In genomic region chr2:119385465-119385864, GRCh38 we compare ENCODE assay signal across 20 cellular contexts. TPM values are rescaled to one million over a fixed set of nuclear protein-coding genes. Genes with fewer than 3 reads are reported as not detected.
"Had no signal": no experiment of that assay in that cellular context is flagged by ENCODE, and none has a peak within 500 bp of the region (broad histone marks: within the 10 kb centered on the region; RNA-seq: fewer than 3 reads in every experiment).

No MANE protein-coding gene starts in this region.

- H3K4me1 ChIP-seq: SJSA1 had no signal

- H3K27ac ChIP-seq: PC-9, Peyer's patch, SJSA1, SK-N-MC had no signal

- H3K27me3 ChIP-seq: Peyer's patch, SJSA1 had no signal

- H3K4me3 ChIP-seq: PC-9, Peyer's patch, SJSA1, SK-N-MC had no signal

- H3K4me2 ChIP-seq: PC-9 had no signal

- DNase-seq: KBM-7, NCI-H1092, NCI-H1105 treated with DMSO at 0.1 percent for 48 hours, NCI-H1417 treated with DMSO at 0.1 percent for 48 hours, NCI-H1694 treated with DMSO at 0.1 percent for 48 hours, NCI-H1930, NCI-H2107, NCI-H2227 treated with DMSO at 0.1 percent for 48 hours, NCI-H526 treated with DMSO at 0.1 percent for 48 hours, NCI-H774, OCI-M1, Peyer's patch, Right ventricle myocardium superior, SIG-M5 had no signal

- H3K36me3 ChIP-seq: Peyer's patch, SJSA1 had no signal

- H3K9me3 ChIP-seq: Peyer's patch, SJSA1 had no signal

RNA-seq across cellular contexts. Expression of gene TMEM37, which starts 46.2 kb away (rescaled TPM):
- total RNA-seq: LHCN-M2; MCF 10A; SJSA1; T-helper 1 cell treated with Interleukin-12 subunit alpha and Interleukin-12 subunit beta and Interleukin-4 antibody, amounts not matched to agents 30 ng/mL and 1 ng/mL, for 36 hours had no signal
